Comparison of ENCODE assay signal across 15 cellular contexts in genomic region chr13:101307181-101307701, GRCh38.
A peak's percentile ranks its signal among the peaks of the same experiment; 100 is the strongest.
DNase-seq lines count a peak whose midpoint lies in the region; ATAC-seq lines count a peak whose summit lies in the region.
"Had no signal": no experiment of that assay in that cellular context is flagged by ENCODE, and none has a peak within 500 bp of the region (broad histone marks: within the 10 kb centered on the region; RNA-seq: fewer than 3 reads in every experiment).

No MANE protein-coding gene starts in this region.

- no peak overlapping the region for H3K4me3 Mint-ChIP-seq in stimulated activated effector memory CD8-positive, alpha-beta T cell treated with anti-CD3 and anti-CD28 coated beads, Interleukin-12 subunit alpha, Interleukin-12 subunit beta, amount 100 ng/mL, for 72 hours

- H3K9ac ChIP-seq in adipocyte (ENCODE audit: low read length), result peak overlapping the region; percentile 77

- H3K4me3 ChIP-seq in adipocyte (ENCODE audit: low read length), result peak overlapping the region; percentile 17
- H3K4me3 ChIP-seq: mucosa of descending colon had no signal

- peak; percentile 76 for ATAC-seq in stimulated activated effector memory CD8-positive, alpha-beta T cell treated with anti-CD3 and anti-CD28 coated beads, Interleukin-12 subunit alpha, Interleukin-12 subunit beta, amount 100 ng/mL, for 72 hours
- no peak for ATAC-seq in GM18502 (IDR thresholded peaks at IDR 0.05; ENCODE audit: poor library complexity, unreplicated experiment)
- ATAC-seq: mucosa of descending colon; stimulated activated naive CD8-positive, alpha-beta T cell treated with anti-CD3 and anti-CD28 coated beads, Interleukin-15, Interleukin-2, amounts not matched to agents 100 U/mL and 50 U/mL, for 24 hours had no signal

- H3K36me3 Mint-ChIP-seq in stimulated activated effector memory CD8-positive, alpha-beta T cell treated with anti-CD3 and anti-CD28 coated beads, Interleukin-12 subunit alpha, Interleukin-12 subunit beta, amount 100 ng/mL, for 72 hours, result no peaks in the 10 kb centered on the region

- H3K36me3 ChIP-seq in adipocyte (ENCODE audit: control insufficient read depth, insufficient read depth, low read length, severe bottlenecking), result no peaks in the 10 kb centered on the region

- no peaks in the 10 kb centered on the region for H3K4me1 Mint-ChIP-seq in stimulated activated effector memory CD8-positive, alpha-beta T cell treated with anti-CD3 and anti-CD28 coated beads, Interleukin-12 subunit alpha, Interleukin-12 subunit beta, amount 100 ng/mL, for 72 hours

- H3K9me3 Mint-ChIP-seq in stimulated activated effector memory CD8-positive, alpha-beta T cell treated with anti-CD3 and anti-CD28 coated beads, Interleukin-12 subunit alpha, Interleukin-12 subunit beta, amount 100 ng/mL, for 72 hours, result no peaks in the 10 kb centered on the region

- peaks cover 35% of the 10 kb centered on the region for H3K4me1 ChIP-seq in adipocyte (ENCODE audit: control insufficient read depth, insufficient read depth, low read length)

- no peak overlapping the region for H3K27ac Mint-ChIP-seq in stimulated activated effector memory CD8-positive, alpha-beta T cell treated with anti-CD3 and anti-CD28 coated beads, Interleukin-12 subunit alpha, Interleukin-12 subunit beta, amount 100 ng/mL, for 72 hours

- H3K9me3 ChIP-seq in adipocyte (ENCODE audit: control insufficient read depth, low read length), result no peaks in the 10 kb centered on the region
- H3K9me3 ChIP-seq: mucosa of descending colon had no signal

- DNase-seq in GM03348 (ENCODE audit: low spot score) (peak; percentile 75), adipocyte (ENCODE audit: low read depth) (peak; percentile 90), glomerular visceral epithelial cell (ENCODE audit: extremely low spot score) (peak; percentile 67), NCI-H446 treated with DMSO at 0.1 percent for 48 hours (lab: John Stamatoyannopoulos, UW) (no peak), DMS114 treated with DMSO at 0.1 percent for 48 hours (lab: John Stamatoyannopoulos, UW; ENCODE audit: unreplicated experiment) (no peak), DMS153 treated with DMSO at 0.1 percent for 48 hours (lab: John Stamatoyannopoulos, UW; ENCODE audit: unreplicated experiment) (no peak)
- no peak for DNase-seq in stimulated activated effector memory CD8-positive, alpha-beta T cell treated with anti-CD3 and anti-CD28 coated beads, Interleukin-12 subunit alpha, Interleukin-12 subunit beta, amount 100 ng/mL, for 72 hours (ENCODE audit: low spot score in 2 of 2)
- DNase-seq: activated CD4-positive, alpha-beta T cell treated with anti-CD3 and anti-CD28 coated beads, Interleukin-2, amount 50 U/mL, for 4 hours; Kasumi-1; mucosa of descending colon; NCI-H187 treated with DMSO at 0.1 percent for 48 hours; NCI-H748 treated with DMSO at 0.1 percent for 48 hours; stimulated activated naive CD8-positive, alpha-beta T cell treated with anti-CD3 and anti-CD28 coated beads, Interleukin-15, Interleukin-2, amounts not matched to agents 100 U/mL and 50 U/mL, for 24 hours; T-helper 9 cell had no signal

- no peaks in the 10 kb centered on the region for H3K27me3 ChIP-seq in adipocyte (replicated peaks; ENCODE audit: control insufficient read depth, insufficient read depth, low read length)

Comparison
In these comparisons a context has a peak if more than half of its experiments do, and no peak if none do; other contexts are left out.
1. DNase-seq: peak in GM03348 (single experiment), adipocyte (single experiment) and glomerular visceral epithelial cell (single experiment); none in stimulated activated effector memory CD8-positive, alpha-beta T cell treated with anti-CD3 and anti-CD28 coated beads, Interleukin-12 subunit alpha, Interleukin-12 subunit beta, amount 100 ng/mL, for 72 hours (0 of 2), NCI-H446 treated with DMSO at 0.1 percent for 48 hours (single experiment), DMS114 treated with DMSO at 0.1 percent for 48 hours (single experiment) and DMS153 treated with DMSO at 0.1 percent for 48 hours (single experiment).